18 cellular contexts compared by ENCODE assay signal in the genomic region with DNA sequence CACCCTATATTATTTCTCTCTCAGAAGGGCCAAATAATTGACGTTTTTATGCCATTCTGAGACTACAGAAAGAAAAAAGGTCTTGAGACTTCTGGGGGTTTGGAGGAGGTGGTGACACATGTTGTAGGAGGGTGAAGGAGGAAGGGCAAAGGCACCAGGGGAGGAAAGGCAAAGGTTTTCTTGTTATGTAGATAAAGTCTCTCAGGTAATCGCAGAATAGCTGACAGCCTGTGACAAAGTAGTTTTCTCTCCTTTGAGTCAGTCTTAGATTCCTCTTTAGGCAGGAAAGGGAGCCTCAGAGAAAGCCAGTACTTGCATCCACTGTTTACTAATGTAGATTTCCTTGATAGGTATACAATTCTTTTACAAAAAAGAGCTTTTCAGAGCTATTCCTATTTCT.
DNase-seq lines count a peak whose midpoint lies in the region; ATAC-seq and TF ChIP-seq lines count a peak whose summit lies in the region.
"Had no signal": no experiment of that assay in that cellular context is flagged by ENCODE, and none has a peak within 500 bp of the region (broad histone marks: within the 10 kb centered on the region; RNA-seq: fewer than 3 reads in every experiment).

No MANE protein-coding gene starts in this region.

- H3K9me2 ChIP-seq in SU-DHL-6 (replicated peaks; ENCODE audit: insufficient read depth, low read length) = no peaks in the 10 kb centered on the region

- peak overlapping the region; percentile 34 for H2AFZ ChIP-seq in SU-DHL-6 (ENCODE audit: low read depth, low read length, severe bottlenecking)
- H2AFZ ChIP-seq: hepatocyte had no signal

- H3K9me3 ChIP-seq in SU-DHL-6 (ENCODE audit: insufficient read depth, low read length) = no peaks in the 10 kb centered on the region
- H3K9me3 ChIP-seq: BE2C, breast epithelium, suprapubic skin had no signal

- H3K4me2 ChIP-seq in SU-DHL-6 (ENCODE audit: low read depth, low read length, poor library complexity, severe bottlenecking) = peak overlapping the region; percentile 67

- H3K27ac ChIP-seq in HL-60 (replicated peaks) (peak overlapping the region; percentile 99), SU-DHL-6 (ENCODE audit: low read depth, low read length) (peak overlapping the region; percentile 92)
- H3K27ac ChIP-seq: breast epithelium, hepatocyte, suprapubic skin had no signal

- no peak for ATAC-seq in HG02852 (IDR thresholded peaks at IDR 0.05; ENCODE audit: unreplicated experiment)
- no peak for ATAC-seq in HG03469 (IDR thresholded peaks at IDR 0.05; ENCODE audit: unreplicated experiment)
- ATAC-seq: natural killer cell treated with Interleukin-12 subunit alpha and Interleukin-12 subunit beta and Interleukin-15 and Interleukin-18, amount 100 ng/mL, for 72 hours had no signal

- peak; percentile 58 for DNase-seq in ELF-1 (ENCODE audit: low read depth, low spot score)
- no peak for DNase-seq in HL-60 (ENCODE audit: low read depth in 1 of 2, low spot score in 1 of 2)
- DNase-seq in iPS-NIHi11 (ENCODE audit: low spot score) = peak; percentile 17
- no peak for DNase-seq in NCI-H128 (lab: John Stamatoyannopoulos, UW; ENCODE audit: unreplicated experiment)
- DNase-seq: activated CD4-positive, alpha-beta T cell treated with anti-CD3 and anti-CD28 coated beads for 48 hours; activated T-cell treated with anti-CD3 and anti-CD28 coated beads, Interleukin-2, amount 50 U/mL, for 48 hours; BE2C; GDM1; NCI-H2081; NCI-H510A; stimulated activated CD4-positive, alpha-beta T cell treated with anti-CD3 and anti-CD28 coated beads, Interleukin-12 subunit alpha, Interleukin-12 subunit beta, amount 100 ng/mL, for 4 hours had no signal

- H4K20me1 ChIP-seq in SU-DHL-6 (ENCODE audit: low read depth, low read length) = no peaks in the 10 kb centered on the region

- peak overlapping the region; percentile 58 for H3K9ac ChIP-seq in SU-DHL-6 (ENCODE audit: low read length)

- H3K79me2 ChIP-seq in SU-DHL-6 (ENCODE audit: insufficient read depth, low read length) = no peaks in the 10 kb centered on the region

- no peaks in the 10 kb centered on the region for H3K27me3 ChIP-seq in HL-60 (ENCODE audit: insufficient read depth, poor library complexity, severe bottlenecking)
- H3K27me3 ChIP-seq in SU-DHL-6 (ENCODE audit: low read length) = no peaks in the 10 kb centered on the region
- H3K27me3 ChIP-seq: BE2C, hepatocyte had no signal

- peaks cover 40% of the 10 kb centered on the region for H3F3A ChIP-seq in SU-DHL-6 (ENCODE audit: insufficient read depth)

- H3K4me3 ChIP-seq in HL-60 (replicated peaks; ENCODE audit: insufficient read depth, low read length) (no peak overlapping the region), SU-DHL-6 (ENCODE audit: insufficient read depth, low read length, poor library complexity, severe bottlenecking) (no peak overlapping the region)
- H3K4me3 ChIP-seq: breast epithelium, hepatocyte, suprapubic skin had no signal

- H3K36me3 ChIP-seq in SU-DHL-6 (ENCODE audit: low read length) = no peaks in the 10 kb centered on the region
- H3K36me3 ChIP-seq: BE2C, breast epithelium, suprapubic skin had no signal

- TF ChIP-seq CTCF in HL-60 (IDR thresholded peaks at IDR 0.05; ENCODE audit: insufficient read depth, low read length) (no peak), SU-DHL-6 (IDR thresholded peaks at IDR 0.05; ENCODE audit: insufficient read depth, low read length, poor library complexity, severe bottlenecking) (no peak)

Comparison
In these comparisons a context has a peak if more than half of its experiments do, and no peak if none do; other contexts are left out.
1. DNase-seq: peak in ELF-1 (single experiment) and iPS-NIHi11 (single experiment); none in HL-60 (0 of 2) and NCI-H128 (single experiment).